In genomic region chr11:2109541-2110019, GRCh38 we compare ENCODE assay signal across 3 cellular contexts.
TF ChIP-seq lines count a peak whose summit lies in the region.

No MANE protein-coding gene starts in this region.

TF ChIP-seq in SK-N-SH, 30 proteins besides CTCF, POLR2A, EP300 and RAD21:
- no peak for TF ChIP-seq ZBTB33 (IDR thresholded peaks at IDR 0.05; ENCODE audit: borderline replicate concordance, low read depth)
- TF ChIP-seq SIN3A (IDR thresholded peaks at IDR 0.05; ENCODE audit: borderline replicate concordance, low read depth, low read length), result no peak
- TF ChIP-seq REST (IDR thresholded peaks at IDR 0.05; ENCODE audit: low read depth, low read length), result no peak
- no peak for TF ChIP-seq ELF1 (IDR thresholded peaks at IDR 0.05)
- no peak for TF ChIP-seq RFX5 (IDR thresholded peaks at IDR 0.05; ENCODE audit: low read length)
- no peak for TF ChIP-seq MXI1 (IDR thresholded peaks at IDR 0.05; ENCODE audit: low read depth, low read length)
- TF ChIP-seq TEAD4 (IDR thresholded peaks at IDR 0.05; ENCODE audit: borderline replicate concordance, insufficient read depth), result no peak
- TF ChIP-seq EZH2phosphoT487 (IDR thresholded peaks at IDR 0.05; ENCODE audit: borderline replicate concordance, low read depth), result no peak
- TF ChIP-seq FOSL2 (IDR thresholded peaks at IDR 0.05; ENCODE audit: borderline replicate concordance, low read depth), result no peak
- TF ChIP-seq TAF1 (IDR thresholded peaks at IDR 0.05; ENCODE audit: borderline replicate concordance, low read depth, low read length), result no peak
- TF ChIP-seq MAX (IDR thresholded peaks at IDR 0.05; ENCODE audit: low read depth), result no peak
- no peak for TF ChIP-seq TCF12 (IDR thresholded peaks at IDR 0.05)

TF ChIP-seq in SK-N-SH treated with all-trans-retinoic acid at 6 μM for 48 hours, 23 proteins besides CTCF, POLR2A, EP300 and RAD21:
- TF ChIP-seq ZNF8 (CRISPR knock-in tag; IDR thresholded peaks at IDR 0.05), result no peak
- no peak for TF ChIP-seq TCF4 (CRISPR knock-in tag; IDR thresholded peaks at IDR 0.05; ENCODE audit: borderline replicate concordance)
- TF ChIP-seq ISL1 (CRISPR knock-in tag; IDR thresholded peaks at IDR 0.05), result no peak
- no peak for TF ChIP-seq ZFP3 (CRISPR knock-in tag; IDR thresholded peaks at IDR 0.05)
- no peak for TF ChIP-seq ZC3H10 (CRISPR knock-in tag; IDR thresholded peaks at IDR 0.05)
- TF ChIP-seq TSHZ2 (CRISPR knock-in tag; IDR thresholded peaks at IDR 0.05), result no peak
- TF ChIP-seq POU6F1 (CRISPR knock-in tag; IDR thresholded peaks at IDR 0.05; ENCODE audit: borderline replicate concordance, low read depth), result no peak
- TF ChIP-seq CREB5 (CRISPR knock-in tag; IDR thresholded peaks at IDR 0.05; ENCODE audit: low read depth), result no peak
- TF ChIP-seq ARNTL (CRISPR knock-in tag; IDR thresholded peaks at IDR 0.05; ENCODE audit: borderline replicate concordance, low read depth), result no peak
- no peak for TF ChIP-seq OSR1 (CRISPR knock-in tag; IDR thresholded peaks at IDR 0.05)
- TF ChIP-seq ZFP30 (CRISPR knock-in tag; IDR thresholded peaks at IDR 0.05), result no peak
- TF ChIP-seq RARB (CRISPR knock-in tag; IDR thresholded peaks at IDR 0.05), result no peak
- TF ChIP-seq ESRRG (CRISPR knock-in tag; IDR thresholded peaks at IDR 0.05), result no peak
- no peak for TF ChIP-seq PATZ1 (CRISPR knock-in tag; IDR thresholded peaks at IDR 0.05; ENCODE audit: borderline replicate concordance)
- TF ChIP-seq ZNF70 (CRISPR knock-in tag; IDR thresholded peaks at IDR 0.05), result no peak
- no peak for TF ChIP-seq BACH2 (CRISPR knock-in tag; IDR thresholded peaks at IDR 0.05; ENCODE audit: borderline replicate concordance)
- TF ChIP-seq ZNF565 (CRISPR knock-in tag; conservative IDR thresholded peaks at IDR 0.05; ENCODE audit: low read depth), result no peak
- no peak for TF ChIP-seq PPARA (CRISPR knock-in tag; IDR thresholded peaks at IDR 0.05; ENCODE audit: borderline replicate concordance)
- no peak for TF ChIP-seq TOX (CRISPR knock-in tag; IDR thresholded peaks at IDR 0.05; ENCODE audit: borderline replicate concordance)
TF ChIP-seq in SK-N-SH treated with all-trans-retinoic acid at 6 μM for 48 hours: peak in this region for 0.

TF ChIP-seq in endothelial cell of umbilical vein, 7 proteins besides CTCF, POLR2A, EP300 and RAD21:
- TF ChIP-seq JUN (IDR thresholded peaks at IDR 0.05; ENCODE audit: borderline replicate concordance, insufficient read depth, insufficient read length, low read depth) (no peak), POLR2AphosphoS5 (IDR thresholded peaks at IDR 0.05; ENCODE audit: insufficient read depth, low read depth, low read length) (peak; percentile 67), GATA2 (IDR thresholded peaks at IDR 0.05; ENCODE audit: insufficient read depth, insufficient read length, low read depth, low read length) (no peak), MYC (IDR thresholded peaks at IDR 0.05; ENCODE audit: low read depth, low read length) (no peak), FOS (IDR thresholded peaks at IDR 0.05; ENCODE audit: borderline replicate concordance, insufficient read depth, low read length) (no peak), EZH2 (IDR thresholded peaks at IDR 0.05; ENCODE audit: borderline replicate concordance, low read depth, low read length, severe bottlenecking) (no peak), MAX (IDR thresholded peaks at IDR 0.05; ENCODE audit: insufficient read depth, insufficient read length) (peak; percentile 52)
